Comparison of ENCODE assay signal across 1 cellular context in genomic region chr16:29816694-29817441, GRCh38.
TF ChIP-seq lines count a peak whose summit lies in the region.

No MANE protein-coding gene starts in this region.

TF ChIP-seq in A549, 52 proteins besides CTCF, POLR2A, EP300 and RAD21:
- no peak for TF ChIP-seq KDM1A (IDR thresholded peaks at IDR 0.05; ENCODE audit: low read depth)
- TF ChIP-seq ESRRA (IDR thresholded peaks at IDR 0.05; ENCODE audit: borderline replicate concordance, low read length) = no peak
- TF ChIP-seq POLR2AphosphoS2 (conservative IDR thresholded peaks at IDR 0.05; ENCODE audit: low read length) = no peak
- TF ChIP-seq, protein P1, sequence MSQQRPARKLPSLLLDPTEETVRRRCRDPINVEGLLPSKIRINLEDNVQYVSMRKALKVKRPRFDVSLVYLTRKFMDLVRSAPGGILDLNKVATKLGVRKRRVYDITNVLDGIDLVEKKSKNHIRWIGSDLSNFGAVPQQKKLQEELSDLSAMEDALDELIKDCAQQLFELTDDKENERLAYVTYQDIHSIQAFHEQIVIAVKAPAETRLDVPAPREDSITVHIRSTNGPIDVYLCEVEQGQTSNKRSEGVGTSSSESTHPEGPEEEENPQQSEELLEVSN (IDR thresholded peaks at IDR 0.05; ENCODE audit: borderline replicate concordance, low read depth) = peak; percentile 55; the same call in 1 of the 2 replicates
- TF ChIP-seq BHLHE40 (IDR thresholded peaks at IDR 0.05; ENCODE audit: low read depth, low read length) = no peak
- TF ChIP-seq, protein P2, sequence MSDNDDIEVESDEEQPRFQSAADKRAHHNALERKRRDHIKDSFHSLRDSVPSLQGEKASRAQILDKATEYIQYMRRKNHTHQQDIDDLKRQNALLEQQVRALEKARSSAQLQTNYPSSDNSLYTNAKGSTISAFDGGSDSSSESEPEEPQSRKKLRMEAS (IDR thresholded peaks at IDR 0.05) = peak; percentile 81; the same call in 1 of the 2 replicates
- no peak for TF ChIP-seq RARB (CRISPR knock-in tag; IDR thresholded peaks at IDR 0.05)
- no peak for TF ChIP-seq FOSL2 (IDR thresholded peaks at IDR 0.05)
- TF ChIP-seq FOSL2 (CRISPR knock-in tag; IDR thresholded peaks at IDR 0.05) = no peak
- no peak for TF ChIP-seq HOXA7 (CRISPR knock-in tag; IDR thresholded peaks at IDR 0.05)
- TF ChIP-seq BCL3 (IDR thresholded peaks at IDR 0.05) = 0 out of 3 replicates have a peak, but pooled peaks have one; percentile 20
- TF ChIP-seq SREBF2 (IDR thresholded peaks at IDR 0.05) = no peak
- TF ChIP-seq SMC3 (IDR thresholded peaks at IDR 0.05) = no peak
- 0 out of 4 replicates have a peak, but pooled peaks of 1 of the 2 experiments have one; percentile 5 for TF ChIP-seq CEBPB (IDR thresholded peaks at IDR 0.05)
- no peak for TF ChIP-seq CHD4 (IDR thresholded peaks at IDR 0.05; ENCODE audit: borderline replicate concordance)
- TF ChIP-seq TP53 (CRISPR knock-in tag; IDR thresholded peaks at IDR 0.05) = no peak
